9 cellular contexts compared by ENCODE assay signal in the genomic region with DNA sequence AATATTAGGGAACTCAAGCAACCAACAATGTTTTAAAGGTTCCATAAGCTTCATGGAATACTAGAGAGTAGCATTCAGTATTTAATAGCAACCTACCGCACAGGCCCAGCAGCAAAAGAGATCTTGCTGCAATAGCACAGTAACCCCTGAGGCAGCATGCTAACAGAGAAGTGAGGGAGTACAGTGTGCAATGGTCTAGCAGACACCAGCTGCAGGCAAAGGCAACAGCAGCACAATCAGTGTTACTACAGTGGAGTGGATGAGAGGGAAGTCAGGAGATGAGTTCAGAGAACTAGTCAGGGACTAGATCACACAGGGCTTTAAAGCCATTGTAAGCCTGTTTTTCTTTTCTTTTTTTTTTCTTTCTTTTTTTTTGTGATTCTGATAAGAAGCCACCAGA. TPM values are rescaled to one million over a fixed set of nuclear protein-coding genes. Genes with fewer than 3 reads are reported as not detected.
A peak's percentile ranks its signal among the peaks of the same experiment; 100 is the strongest.
DNase-seq lines count a peak whose midpoint lies in the region; ATAC-seq lines count a peak whose summit lies in the region.
"Had no signal": no experiment of that assay in that cellular context is flagged by ENCODE, and none has a peak within 500 bp of the region (broad histone marks: within the 10 kb centered on the region; RNA-seq: fewer than 3 reads in every experiment).

No MANE protein-coding gene starts in this region.

- peak; percentile 37 for DNase-seq in AG08396 (ENCODE audit: low spot score)
- peak; percentile 72 for DNase-seq in fibroblast of peridontal ligament (ENCODE audit: extremely low read depth)
- DNase-seq in naive thymus-derived CD8-positive, alpha-beta T cell: no peak
- DNase-seq in HAP-1 (ENCODE audit: low spot score in 2 of 2): no peak
- DNase-seq in immature natural killer cell: no peak

- H3K9me3 Mint-ChIP-seq in stimulated activated memory B cell treated with anti-CD40 and anti-IgM and Interleukin-4, amounts not matched to agents 10 μg/mL and 1 μg/mL and 100 μg/mL, for 72 hours: no peaks in the 10 kb centered on the region
- H3K9me3 Mint-ChIP-seq in naive thymus-derived CD8-positive, alpha-beta T cell: no peaks in the 10 kb centered on the region
- H3K9me3 Mint-ChIP-seq in immature natural killer cell: no peaks in the 10 kb centered on the region

- no peaks in the 10 kb centered on the region for H3K36me3 Mint-ChIP-seq in stimulated activated memory B cell treated with anti-CD40 and anti-IgM and Interleukin-4, amounts not matched to agents 10 μg/mL and 1 μg/mL and 100 μg/mL, for 72 hours
- peaks cover 0 to 3% (median 0%) of the 10 kb centered on the region in 3 donors for H3K36me3 Mint-ChIP-seq in naive thymus-derived CD8-positive, alpha-beta T cell
- H3K36me3 Mint-ChIP-seq in immature natural killer cell: no peaks in the 10 kb centered on the region

- H3K27me3 ChIP-seq in HAP-1 (ENCODE audit: low read depth): no peaks in the 10 kb centered on the region

- H3K4me3 Mint-ChIP-seq in stimulated activated memory B cell treated with anti-CD40 and anti-IgM and Interleukin-4, amounts not matched to agents 10 μg/mL and 1 μg/mL and 100 μg/mL, for 72 hours: peak overlapping the region; percentile 44
- peak overlapping the region in 2 of 10 donors; percentile 24 to 29 for H3K4me3 Mint-ChIP-seq in naive thymus-derived CD8-positive, alpha-beta T cell
- peak overlapping the region in 1 of 5 donors; percentile 42 for H3K4me3 Mint-ChIP-seq in immature natural killer cell

- peaks cover 50% of the 10 kb centered on the region for H3K4me1 Mint-ChIP-seq in stimulated activated memory B cell treated with anti-CD40 and anti-IgM and Interleukin-4, amounts not matched to agents 10 μg/mL and 1 μg/mL and 100 μg/mL, for 72 hours
- H3K4me1 Mint-ChIP-seq in naive thymus-derived CD8-positive, alpha-beta T cell: peaks cover 9 to 34% (median 29%) of the 10 kb centered on the region in 4 donors
- peaks cover 26 to 36% of the 10 kb centered on the region in 2 donors for H3K4me1 Mint-ChIP-seq in immature natural killer cell

- ATAC-seq in GM19452 (IDR thresholded peaks at IDR 0.05; ENCODE audit: unreplicated experiment) (peak; percentile 37), HG03565 (IDR thresholded peaks at IDR 0.05; ENCODE audit: unreplicated experiment) (peak; percentile 40)
- peak; percentile 67 for ATAC-seq in stimulated activated memory B cell treated with anti-CD40 and anti-IgM and Interleukin-4, amounts not matched to agents 10 μg/mL and 1 μg/mL and 100 μg/mL, for 72 hours
- ATAC-seq in naive thymus-derived CD8-positive, alpha-beta T cell: no peak

- peak overlapping the region; percentile 86 for H3K27ac Mint-ChIP-seq in stimulated activated memory B cell treated with anti-CD40 and anti-IgM and Interleukin-4, amounts not matched to agents 10 μg/mL and 1 μg/mL and 100 μg/mL, for 72 hours
- peak overlapping the region in 3 of 10 donors; percentile 7 to 61 (median 55) for H3K27ac Mint-ChIP-seq in naive thymus-derived CD8-positive, alpha-beta T cell
- peak overlapping the region in 3 of 6 donors; percentile 15 to 71 (median 49) for H3K27ac Mint-ChIP-seq in immature natural killer cell

- no peak overlapping the region for H3K4me3 ChIP-seq in HAP-1
- H3K4me3 ChIP-seq: lung had no signal

- no peaks in the 10 kb centered on the region for H3K9me3 ChIP-seq in HAP-1

- in situ Hi-C loops in HAP-1 (cut with MboI; ENCODE audit: low sequenced_read_pairs): no loop called here

- peaks cover 6% of the 10 kb centered on the region; the same call in 1 of the 2 replicates for H3K4me1 ChIP-seq in HAP-1

- no peaks in the 10 kb centered on the region for H3K36me3 ChIP-seq in HAP-1 (replicated peaks)

- no peaks in the 10 kb centered on the region for H3K27me3 Mint-ChIP-seq in stimulated activated memory B cell treated with anti-CD40 and anti-IgM and Interleukin-4, amounts not matched to agents 10 μg/mL and 1 μg/mL and 100 μg/mL, for 72 hours
- H3K27me3 Mint-ChIP-seq in naive thymus-derived CD8-positive, alpha-beta T cell: peaks cover 0 to 12% (median 5%) of the 10 kb centered on the region in 5 donors
- peaks cover 5 to 7% (median 6%) of the 10 kb centered on the region in 3 donors for H3K27me3 Mint-ChIP-seq in immature natural killer cell (ENCODE audit: low read depth in 3 of 3)

- POLR2A ChIA-PET in naive thymus-derived CD8-positive, alpha-beta T cell (lab: Charles Lee): no interaction called here

RNA-seq across cellular contexts. Expression of gene TICAM2, which starts 2.8 kb away (rescaled TPM):
- total RNA-seq in naive thymus-derived CD8-positive, alpha-beta T cell: 1 to 10 TPM in 1 of 2 experiments, not detected in 1; 1.5 TPM
- not detected for polyA plus RNA-seq in naive thymus-derived CD8-positive, alpha-beta T cell
- polyA plus RNA-seq in immature natural killer cell: under 1 TPM in 1 of 3 donors, not detected in 2; 0.78 TPM

RNA-seq across cellular contexts. Expression of gene TMED7, which starts 26.3 kb away (rescaled TPM):
- 10 to 100 TPM; 41.0 to 48.9 TPM for total RNA-seq in naive thymus-derived CD8-positive, alpha-beta T cell
- polyA plus RNA-seq in naive thymus-derived CD8-positive, alpha-beta T cell: 10 to 100 TPM; 30.3 to 43.2 (median 37.2) TPM
- polyA plus RNA-seq in immature natural killer cell: 10 to 100 TPM; 35.5 to 55.0 (median 40.7) TPM

RNA-seq across cellular contexts. Expression of gene FEM1C, which starts 54.9 kb away (rescaled TPM):
- total RNA-seq in naive thymus-derived CD8-positive, alpha-beta T cell: 10 to 100 TPM; 15.3 to 16.4 TPM
- 1 to 10 TPM; 1.8 to 2.9 (median 1.9) TPM for polyA plus RNA-seq in naive thymus-derived CD8-positive, alpha-beta T cell
- polyA plus RNA-seq in immature natural killer cell: 1 to 10 TPM in 2 of 3 donors, under 1 TPM in 1; 0.73 to 2.0 (median 1.5) TPM

Comparison
In these comparisons a context has a peak if more than half of its experiments do, and no peak if none do; other contexts are left out.
1. DNase-seq: peak in AG08396 (single experiment) and fibroblast of peridontal ligament (single experiment); none in naive thymus-derived CD8-positive, alpha-beta T cell (0 of 10), HAP-1 (0 of 2) and immature natural killer cell (0 of 3).
2. ATAC-seq: peak in GM19452 (single experiment), HG03565 (single experiment) and stimulated activated memory B cell treated with anti-CD40 and anti-IgM and Interleukin-4, amounts not matched to agents 10 μg/mL and 1 μg/mL and 100 μg/mL, for 72 hours (single experiment); none in naive thymus-derived CD8-positive, alpha-beta T cell (0 of 2).